In genomic region chr16:49673442-49673841, GRCh38 we compare ENCODE assay signal across 1 cellular context.
TF ChIP-seq lines count a peak whose summit lies in the region.

No MANE protein-coding gene starts in this region.

TF ChIP-seq in HepG2, 621 proteins besides CTCF, POLR2A, EP300 and RAD21 (continued from another document):
- TF ChIP-seq MNT (IDR thresholded peaks at IDR 0.05) = peak; percentile 97
